Comparison of ENCODE assay signal across 16 cellular contexts in the genomic region with DNA sequence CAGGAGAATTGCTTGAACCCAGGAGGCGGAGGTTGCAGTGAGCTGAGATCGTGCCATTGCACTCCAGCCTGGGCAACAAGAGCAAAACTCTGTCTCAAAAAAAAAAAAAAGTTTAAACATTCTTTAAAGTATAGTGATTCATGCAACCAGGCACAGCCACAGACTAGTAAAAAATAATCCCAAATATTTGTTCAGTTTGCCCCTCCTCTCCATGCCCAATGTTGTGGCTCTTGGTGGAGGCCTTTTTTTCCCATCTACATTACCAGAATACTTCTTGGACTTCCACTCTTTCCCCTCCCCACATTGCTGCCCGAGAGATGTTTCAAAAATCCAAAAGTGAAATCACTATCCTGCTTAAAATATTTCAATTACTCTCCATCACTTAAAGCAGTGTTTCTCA.
"Had no signal": no experiment of that assay in that cellular context is flagged by ENCODE, and none has a peak within 500 bp of the region (broad histone marks: within the 10 kb centered on the region; RNA-seq: fewer than 3 reads in every experiment).

No MANE protein-coding gene starts in this region.

- H3K9me3 Mint-ChIP-seq: activated CD4-positive, alpha-beta memory T cell treated with anti-CD3 and anti-CD28 coated beads, Interleukin-2, amount 10 ng/mL, durations not matched to agents 7 days and 5 days; activated naive CD4-positive, alpha-beta T cell treated with anti-CD3 and anti-CD28 coated beads for 36 hours; dendritic cell treated with granulocyte-macrophage colony-stimulating factor and Interleukin-4, amounts not matched to agents 40 ng/mL and 50 ng/mL, for 4 days; effector memory CD8-positive, alpha-beta T cell; immature natural killer cell; naive B cell had no signal

- H3K36me3 Mint-ChIP-seq: brain had no signal

- H2AFZ ChIP-seq: parathyroid adenoma had no signal

- H3K9me3 ChIP-seq: adrenal gland, transverse colon had no signal

- ATAC-seq: effector memory CD8-positive, alpha-beta T cell had no signal

- DNase-seq: activated CD4-positive, alpha-beta memory T cell treated with anti-CD3 and anti-CD28 coated beads, Interleukin-2, amount 10 ng/mL, durations not matched to agents 7 days and 5 days; adrenal gland; effector memory CD8-positive, alpha-beta T cell; erythroblast; immature natural killer cell; midbrain; naive B cell; substantia nigra; T1000; transverse colon had no signal

- H3K27me3 ChIP-seq: adrenal gland, transverse colon had no signal

- H3K9ac ChIP-seq: parathyroid adenoma had no signal

- H3K79me2 ChIP-seq: parathyroid adenoma had no signal

- H3K27me3 Mint-ChIP-seq: effector memory CD8-positive, alpha-beta T cell; naive B cell had no signal

- H3K27ac ChIP-seq: adrenal gland, parathyroid adenoma, skin epidermis, transverse colon had no signal

- H3K27ac Mint-ChIP-seq: activated CD4-positive, alpha-beta memory T cell treated with anti-CD3 and anti-CD28 coated beads, Interleukin-2, amount 10 ng/mL, durations not matched to agents 7 days and 5 days; activated naive CD4-positive, alpha-beta T cell treated with anti-CD3 and anti-CD28 coated beads for 36 hours; brain; dendritic cell treated with granulocyte-macrophage colony-stimulating factor and Interleukin-4, amounts not matched to agents 40 ng/mL and 50 ng/mL, for 4 days; effector memory CD8-positive, alpha-beta T cell; immature natural killer cell had no signal

- H3K36me3 ChIP-seq: adrenal gland, transverse colon had no signal

- H3K4me1 ChIP-seq: parathyroid adenoma had no signal

- H3K4me3 Mint-ChIP-seq: activated CD4-positive, alpha-beta memory T cell treated with anti-CD3 and anti-CD28 coated beads, Interleukin-2, amount 10 ng/mL, durations not matched to agents 7 days and 5 days; activated naive CD4-positive, alpha-beta T cell treated with anti-CD3 and anti-CD28 coated beads for 36 hours; brain; dendritic cell treated with granulocyte-macrophage colony-stimulating factor and Interleukin-4, amounts not matched to agents 40 ng/mL and 50 ng/mL, for 4 days; effector memory CD8-positive, alpha-beta T cell; immature natural killer cell had no signal

- H3K4me3 ChIP-seq: adrenal gland, lung, skin epidermis, transverse colon had no signal
